In the genomic region with DNA sequence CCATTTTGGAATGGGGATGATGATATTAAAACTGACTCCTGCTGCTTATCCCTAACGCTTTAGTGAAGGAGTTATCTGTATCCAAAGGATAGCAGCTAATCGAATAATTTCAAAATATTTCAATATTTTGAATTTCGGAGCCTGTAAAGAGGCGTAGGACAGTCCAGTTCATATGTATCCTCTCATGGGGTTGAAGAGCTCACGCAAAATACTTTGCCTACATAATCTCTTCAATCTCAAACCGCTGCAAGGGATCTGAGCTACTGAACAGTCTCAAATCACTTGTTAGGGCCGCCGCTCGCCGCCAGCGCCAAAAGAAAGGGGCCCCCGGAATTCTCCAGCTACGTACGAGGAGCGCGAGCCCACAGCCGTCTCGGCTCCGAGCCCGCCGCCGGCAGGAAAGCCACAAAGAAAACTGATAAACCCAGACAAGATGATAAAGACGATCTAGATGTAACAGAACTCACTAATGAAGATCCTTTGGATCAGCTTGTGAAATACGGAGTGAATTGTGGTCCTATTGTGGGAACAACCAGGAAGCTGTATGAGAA, we compare ENCODE assay signal across 8 cellular contexts. TPM values are rescaled to one million over a fixed set of nuclear protein-coding genes. Genes with fewer than 3 reads are reported as not detected.
DNase-seq lines count a peak whose midpoint lies in the region; ATAC-seq, FAIRE-seq and TF ChIP-seq lines count a peak whose summit lies in the region.

No MANE protein-coding gene starts in this region.

- H4K20me1 ChIP-seq in OCI-LY1 (ENCODE audit: insufficient read depth, low read length): no peaks in the 10 kb centered on the region

- H3K9me2 ChIP-seq in OCI-LY1 (ENCODE audit: low read depth, low read length): no peaks in the 10 kb centered on the region

- H3K9ac ChIP-seq in OCI-LY1 (ENCODE audit: low read length): peak overlapping the region; percentile 67

- H3K79me2 ChIP-seq in OCI-LY1 (ENCODE audit: insufficient read depth, low read length): peaks cover 32% of the 10 kb centered on the region

- TF ChIP-seq POLR2A in adrenal gland (IDR thresholded peaks at IDR 0.05): no peak
- no peak for TF ChIP-seq POLR2A in sigmoid colon (IDR thresholded peaks at IDR 0.05)
- no peak for TF ChIP-seq POLR2A in GM12892 (IDR thresholded peaks at IDR 0.05; ENCODE audit: low read depth, low read length)

- no peak for FAIRE-seq in GM12892 (lab: Jason Lieb, UNC)

- peak overlapping the region; percentile 65 for H3K4me2 ChIP-seq in OCI-LY1 (ENCODE audit: low read length)

- no peak for TF ChIP-seq EP300 in sigmoid colon (IDR thresholded peaks at IDR 0.05)

- H3K4me1 ChIP-seq in OCI-LY1 (ENCODE audit: insufficient read depth, low read length, severe bottlenecking): peaks cover 26% of the 10 kb centered on the region
- no peaks in the 10 kb centered on the region for H3K4me1 ChIP-seq in adrenal gland (replicated peaks in 1 of 2)
- H3K4me1 ChIP-seq in iPS DF 6.9 (ENCODE audit: control insufficient read depth, insufficient read depth, low read length): no peaks in the 10 kb centered on the region; the same call in 1 of the 2 replicates
- H3K4me1 ChIP-seq in sigmoid colon: peaks cover 0 to 15% (median 8%) of the 10 kb centered on the region in 4 donors

- intact Hi-C loops in adrenal gland (cut with DNase I) (no loop called here), sigmoid colon (cut with DNase I) (no loop called here)

- H3F3A ChIP-seq in OCI-LY1 (ENCODE audit: insufficient read depth, low read length): no peaks in the 10 kb centered on the region

- no peak for ATAC-seq in HG02885 (IDR thresholded peaks at IDR 0.05; ENCODE audit: poor library complexity, unreplicated experiment)

- TF ChIP-seq CTCF in OCI-LY1 (IDR thresholded peaks at IDR 0.05; ENCODE audit: low read length) (no peak), adrenal gland (IDR thresholded peaks at IDR 0.05) (no peak), sigmoid colon (IDR thresholded peaks at IDR 0.05) (no peak)

- H3K9me3 ChIP-seq in OCI-LY1 (ENCODE audit: low read length) (peaks cover 11% of the 10 kb centered on the region; the same call in 1 of the 2 replicates), adrenal gland (replicated peaks in 1 of 3) (no peaks in the 10 kb centered on the region), iPS DF 6.9 (ENCODE audit: control insufficient read depth, insufficient read depth, low read length) (no peaks in the 10 kb centered on the region), sigmoid colon (no peaks in the 10 kb centered on the region)

- H3K4me3 ChIP-seq in OCI-LY1 (ENCODE audit: low read depth, low read length, poor library complexity, severe bottlenecking) (peak overlapping the region; percentile 89), adrenal gland (peak overlapping the region in 2 of 4 donors; percentile 69 to 84), iPS DF 6.9 (ENCODE audit: low read length) (peak overlapping the region; percentile 26; the same call in 1 of the 2 replicates), sigmoid colon (peak overlapping the region; percentile 81 to 94 (median 88))

- H3K36me3 ChIP-seq in OCI-LY1 (ENCODE audit: insufficient read depth, low read length): peaks cover 37% of the 10 kb centered on the region
- peaks cover 0 to 11% of the 10 kb centered on the region in 2 donors for H3K36me3 ChIP-seq in adrenal gland (replicated peaks in 1 of 2)
- peaks cover 18% of the 10 kb centered on the region; the same call in 1 of the 2 replicates for H3K36me3 ChIP-seq in iPS DF 6.9 (ENCODE audit: control insufficient read depth, insufficient read depth, low read length)
- H3K36me3 ChIP-seq in sigmoid colon: peaks cover 0 to 20% (median 10%) of the 10 kb centered on the region in 4 donors

- H2AFZ ChIP-seq in OCI-LY1 (ENCODE audit: low read length): peak overlapping the region; percentile 99

- WGBS in adrenal gland, 4 donors: 2 to 10% (median 2%) methylated on average over 14 to 24 of the region's 24 CpGs
- no CpG with 5 or more reads among the region's 24 CpGs for WGBS in iPS DF 6.9 (ENCODE audit: insufficient coverage, insufficient read length)
- WGBS in sigmoid colon, 2 donors: 3% methylated on average over 24 of the region's 24 CpGs

- peak; percentile 3 for DNase-seq in NK-92 treated with Interleukin-12 subunit alpha and Interleukin-12 subunit beta, amount 100 ng/mL, for 24 hours (lab: John Stamatoyannopoulos, UW)
- DNase-seq in NK-92 (lab: John Stamatoyannopoulos, UW; ENCODE audit: unreplicated experiment) (no peak), adrenal gland (peak in 5 of 7 donors; percentile 17 to 55 (median 32)), iPS DF 6.9 (ENCODE audit: low read depth, low spot score) (no peak), sigmoid colon (peak; percentile 69), GM12892 (ENCODE audit: insufficient read length) (no peak)

- H3K27me3 ChIP-seq in OCI-LY1 (ENCODE audit: insufficient read depth, low read length) (no peaks in the 10 kb centered on the region), adrenal gland (no peaks in the 10 kb centered on the region), iPS DF 6.9 (ENCODE audit: control insufficient read depth, insufficient read depth, low read length) (no peaks in the 10 kb centered on the region), sigmoid colon (no peaks in the 10 kb centered on the region)

- H3K27ac ChIP-seq in OCI-LY1 (ENCODE audit: low read depth, low read length, poor library complexity, severe bottlenecking) (peak overlapping the region; percentile 39), adrenal gland (no peak overlapping the region), iPS DF 6.9 (ENCODE audit: low read length) (no peak overlapping the region), sigmoid colon (peak overlapping the region; percentile 57 to 77 (median 76))

RNA-seq across cellular contexts. Expression of a gene that starts 0.6 kb away (rescaled TPM):
- 10 to 100 TPM in 7 of 8 donors, 1 to 10 TPM in 1; 8.0 to 27.1 (median 12.7) TPM for total RNA-seq in adrenal gland
- 1 to 10 TPM; 2.6 to 9.6 (median 5.8) TPM for polyA plus RNA-seq in adrenal gland
- 10 to 100 TPM in 2 of 4 donors, 1 to 10 TPM in 2; 8.0 to 14.6 (median 10.4) TPM for total RNA-seq in sigmoid colon
- polyA plus RNA-seq in sigmoid colon: 10 to 100 TPM in 1 of 3 donors, 1 to 10 TPM in 2; 4.2 to 14.9 (median 9.0) TPM
- 33.4 TPM for polyA plus RNA-seq in GM12892 (2012; ENCODE audit: missing spikeins)

RNA-seq across cellular contexts. Expression of a gene that starts 33.4 kb away (rescaled TPM):
- total RNA-seq in adrenal gland (10 to 100 TPM in 6 of 8 donors, 1 to 10 TPM in 2; 6.2 to 18.8 (median 11.0) TPM), sigmoid colon (10 to 100 TPM in 1 of 4 donors, 1 to 10 TPM in 3; 5.0 to 11.0 (median 8.3) TPM)
- polyA plus RNA-seq in adrenal gland (10 to 100 TPM in 2 of 3 donors, 1 to 10 TPM in 1; 7.9 to 26.1 (median 15.2) TPM), sigmoid colon (10 to 100 TPM in 1 of 3 donors, 1 to 10 TPM in 2; 6.9 to 26.5 (median 8.4) TPM)
- polyA plus RNA-seq in GM12892 (2012; ENCODE audit: missing spikeins): 7.5 TPM

Comparison
In these comparisons a context has a peak if more than half of its experiments do, and no peak if none do; other contexts are left out.
1. DNase-seq: peak in NK-92 treated with Interleukin-12 subunit alpha and Interleukin-12 subunit beta, amount 100 ng/mL, for 24 hours (single experiment), adrenal gland (5 of 7) and sigmoid colon (single experiment); none in NK-92 (single experiment), iPS DF 6.9 (single experiment) and GM12892 (single experiment).
2. H3K27ac ChIP-seq: peak in OCI-LY1 (single experiment) and sigmoid colon (4 of 4); none in adrenal gland (0 of 5) and iPS DF 6.9 (single experiment).